In genomic region chr12:127886821-127887220, GRCh38 we compare ENCODE assay signal across 9 cellular contexts.
"Had no signal": no experiment of that assay in that cellular context is flagged by ENCODE, and none has a peak within 500 bp of the region (broad histone marks: within the 10 kb centered on the region; RNA-seq: fewer than 3 reads in every experiment).

No MANE protein-coding gene starts in this region.

- ATAC-seq: HCT116, K562 had no signal

- H3K4me3 ChIP-seq: GM23248, HAP-1, K562 had no signal

- H3K4me1 ChIP-seq: HAP-1 had no signal

- H3K27ac ChIP-seq: GM23248 had no signal

- DNase-seq: GM23248, GOT3, H7, HFFc6, IMR-90, KG1 had no signal

- H3K9ac ChIP-seq: GM23248 had no signal

- H3K36me3 ChIP-seq: HAP-1 had no signal
